Comparison of ENCODE assay signal across 27 cellular contexts in genomic region chr10:130636303-130636702, GRCh38.
"Had no signal": no experiment of that assay in that cellular context is flagged by ENCODE, and none has a peak within 500 bp of the region (broad histone marks: within the 10 kb centered on the region; RNA-seq: fewer than 3 reads in every experiment).

No MANE protein-coding gene starts in this region.

- H3K27ac Mint-ChIP-seq: activated CD8-positive, alpha-beta memory T cell treated with anti-CD3 and anti-CD28 coated beads, Interleukin-2, amount 10 ng/mL, durations not matched to agents 7 days and 5 days; activated naive CD8-positive, alpha-beta T cell; activated T-cell treated with anti-CD3 and anti-CD28 coated beads, Interleukin-2, amount 50 U/mL, for 24 hours; activated T-helper 1 cell treated with anti-CD3 and anti-CD28 coated beads, Interleukin-12 subunit alpha, Interleukin-12 subunit beta, Interleukin-2, Interleukin-4 antibody, amounts not matched to agents 30 ng/mL and 10 ng/mL and 1 ng/mL, durations not matched to agents 14 hours and 24 hours and 36 hours; brain; T-helper 17 cell had no signal

- H3K4me3 Mint-ChIP-seq: activated CD8-positive, alpha-beta memory T cell treated with anti-CD3 and anti-CD28 coated beads, Interleukin-2, amount 10 ng/mL, durations not matched to agents 7 days and 5 days; activated naive CD8-positive, alpha-beta T cell; activated T-cell treated with anti-CD3 and anti-CD28 coated beads, Interleukin-2, amount 50 U/mL, for 24 hours; activated T-helper 1 cell treated with anti-CD3 and anti-CD28 coated beads, Interleukin-12 subunit alpha, Interleukin-12 subunit beta, Interleukin-2, Interleukin-4 antibody, amounts not matched to agents 30 ng/mL and 10 ng/mL and 1 ng/mL, durations not matched to agents 14 hours and 24 hours and 36 hours; brain; central memory CD8-positive, alpha-beta T cell; T-helper 17 cell had no signal

- H3K36me3 Mint-ChIP-seq: activated CD8-positive, alpha-beta memory T cell treated with anti-CD3 and anti-CD28 coated beads, Interleukin-2, amount 10 ng/mL, durations not matched to agents 7 days and 5 days; activated naive CD8-positive, alpha-beta T cell; brain had no signal

- H3K36me3 ChIP-seq: MG63 had no signal

- H3K27me3 ChIP-seq: MG63 had no signal

- DNase-seq: activated CD4-positive, alpha-beta T cell treated with anti-CD3 and anti-CD28 coated beads for 4 hours; activated CD4-positive, alpha-beta T cell treated with anti-CD3 and anti-CD28 coated beads, Interleukin-2, amount 50 U/mL, for 48 hours; activated CD8-positive, alpha-beta memory T cell treated with anti-CD3 and anti-CD28 coated beads, Interleukin-2, amount 10 ng/mL, durations not matched to agents 7 days and 5 days; activated effector memory CD4-positive, alpha-beta T cell treated with Interleukin-2 at 50 U/mL for 16 hours; activated naive CD4-positive, alpha-beta T cell treated with Interleukin-2 at 50 U/mL for 16 hours; activated T-cell treated with anti-CD3 and anti-CD28 coated beads, Interleukin-2, amount 50 U/mL, for 24 hours; amygdala; KG1; MG63; NCI-H1092; NCI-H1417 treated with DMSO at 0.1 percent for 48 hours; NCI-H1694; NCI-H2029; NCI-H2107; NCI-H345; NCI-H510A treated with DMSO at 0.1 percent for 48 hours; NCI-H69; NK-92 treated with Interleukin-12 subunit alpha and Interleukin-12 subunit beta, amount 100 ng/mL, for 24 hours; PC-3; SHP77 treated with DMSO at 0.1 percent for 48 hours; T-helper 17 cell; T-helper 9 cell had no signal

- H3K4me1 Mint-ChIP-seq: central memory CD8-positive, alpha-beta T cell; T-helper 17 cell had no signal

- H3K9me3 ChIP-seq: MG63 had no signal

- ATAC-seq: activated CD4-positive, CD25-positive, alpha-beta regulatory T cell treated with anti-CD3 and anti-CD28 coated beads, Interleukin-2, amount 50 U/mL, for 24 hours; activated CD8-positive, alpha-beta memory T cell treated with anti-CD3 and anti-CD28 coated beads, Interleukin-2, amount 10 ng/mL, durations not matched to agents 7 days and 5 days; PC-3; T-helper 17 cell had no signal

- H3K4me3 ChIP-seq: MG63 had no signal
